13 cellular contexts compared by ENCODE assay signal in the genomic region with DNA sequence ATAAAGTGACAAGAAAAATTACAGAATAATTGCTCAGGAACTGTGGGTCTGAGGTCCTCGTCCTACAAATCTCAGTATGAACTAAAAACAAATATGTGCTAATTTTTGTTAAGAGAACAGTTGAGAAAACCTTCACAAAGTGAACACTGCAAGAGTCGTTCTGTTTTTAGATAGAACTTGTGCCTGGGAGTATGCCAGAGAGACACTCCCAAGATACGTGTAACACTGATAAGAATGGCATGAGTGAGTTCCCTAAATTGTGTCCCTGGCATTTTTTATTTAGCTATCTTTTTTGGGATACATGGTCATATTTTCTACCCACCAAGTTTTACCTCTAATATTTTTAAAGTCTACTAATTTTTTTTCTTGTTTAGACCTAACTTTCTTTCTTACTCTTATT.
"Had no signal": no experiment of that assay in that cellular context is flagged by ENCODE, and none has a peak within 500 bp of the region (broad histone marks: within the 10 kb centered on the region; RNA-seq: fewer than 3 reads in every experiment).

No MANE protein-coding gene starts in this region.

- H3K9me3 Mint-ChIP-seq: activated naive CD4-positive, alpha-beta T cell treated with anti-CD3 and anti-CD28 coated beads, Interleukin-2, amount 50 U/mL, for 24 hours; natural killer cell; stimulated activated naive CD8-positive, alpha-beta T cell treated with anti-CD3 and anti-CD28 coated beads, Interleukin-15, amount 100 ng/mL, for 72 hours had no signal

- H3K4me1 Mint-ChIP-seq: activated naive CD4-positive, alpha-beta T cell treated with anti-CD3 and anti-CD28 coated beads, Interleukin-2, amount 50 U/mL, for 24 hours; natural killer cell; stimulated activated naive CD8-positive, alpha-beta T cell treated with anti-CD3 and anti-CD28 coated beads, Interleukin-15, amount 100 ng/mL, for 72 hours; T-helper 17 cell had no signal

- H3K27me3 Mint-ChIP-seq: T-helper 17 cell had no signal

- H3K4me3 Mint-ChIP-seq: activated naive CD4-positive, alpha-beta T cell treated with anti-CD3 and anti-CD28 coated beads, Interleukin-2, amount 50 U/mL, for 24 hours; natural killer cell; stimulated activated naive CD8-positive, alpha-beta T cell treated with anti-CD3 and anti-CD28 coated beads, Interleukin-15, amount 100 ng/mL, for 72 hours; T-helper 17 cell had no signal

- DNase-seq: activated CD4-positive, alpha-beta T cell treated with anti-CD3 and anti-CD28 coated beads, Interleukin-2, amount 50 U/mL, for 4 hours; activated CD4-positive, CD25-positive, alpha-beta regulatory T cell treated with anti-CD3 and anti-CD28 coated beads, Interleukin-2, amount 50 U/mL, for 72 hours; activated T-cell treated with anti-CD3 and anti-CD28 coated beads, Interleukin-2, amount 50 U/mL, for 1 hour; amygdala; mammary epithelial cell; mucosa of descending colon; natural killer cell; occipital lobe; psoas muscle; stimulated activated CD4-positive, alpha-beta T cell treated with anti-CD3 and anti-CD28 coated beads, Interleukin-4, amount 100 ng/mL, for 24 hours; stimulated activated naive CD8-positive, alpha-beta T cell treated with anti-CD3 and anti-CD28 coated beads, Interleukin-15, amount 100 ng/mL, for 72 hours; T-helper 17 cell had no signal

- H3K9me3 ChIP-seq: mucosa of descending colon, psoas muscle had no signal

- H3K4me3 ChIP-seq: mucosa of descending colon, psoas muscle had no signal

- ATAC-seq: mucosa of descending colon; natural killer cell; psoas muscle; stimulated activated naive CD8-positive, alpha-beta T cell treated with anti-CD3 and anti-CD28 coated beads, Interleukin-15, amount 100 ng/mL, for 72 hours; T-helper 17 cell had no signal

- H3K36me3 Mint-ChIP-seq: activated naive CD4-positive, alpha-beta T cell treated with anti-CD3 and anti-CD28 coated beads, Interleukin-2, amount 50 U/mL, for 24 hours; natural killer cell had no signal

- H3K4me1 ChIP-seq: psoas muscle had no signal

- H3K27ac Mint-ChIP-seq: activated naive CD4-positive, alpha-beta T cell treated with anti-CD3 and anti-CD28 coated beads, Interleukin-2, amount 50 U/mL, for 24 hours; natural killer cell; stimulated activated naive CD8-positive, alpha-beta T cell treated with anti-CD3 and anti-CD28 coated beads, Interleukin-15, amount 100 ng/mL, for 72 hours; T-helper 17 cell had no signal

- H3K27ac ChIP-seq: psoas muscle had no signal
